28 cellular contexts compared by ENCODE assay signal in genomic region chr1:170676628-170677027, GRCh38. TPM values are rescaled to one million over a fixed set of nuclear protein-coding genes. Genes with fewer than 3 reads are reported as not detected.
A peak's percentile ranks its signal among the peaks of the same experiment; 100 is the strongest.
DNase-seq lines count a peak whose midpoint lies in the region; FAIRE-seq and TF ChIP-seq lines count a peak whose summit lies in the region.
"Had no signal": no experiment of that assay in that cellular context is flagged by ENCODE, and none has a peak within 500 bp of the region (broad histone marks: within the 10 kb centered on the region; RNA-seq: fewer than 3 reads in every experiment).

No MANE protein-coding gene starts in this region.

- H3K4me2 ChIP-seq in astrocyte (ENCODE audit: low read length) (no peak overlapping the region), hepatocyte (peak overlapping the region; percentile 7)

- H3K36me3 ChIP-seq in astrocyte (ENCODE audit: insufficient read depth, low read length) (no peaks in the 10 kb centered on the region), hepatocyte (replicated peaks; ENCODE audit: insufficient read depth, low read depth) (no peaks in the 10 kb centered on the region), suprapubic skin (no peaks in the 10 kb centered on the region)
- H3K36me3 ChIP-seq: thyroid gland had no signal

- TF ChIP-seq POLR2A in suprapubic skin (IDR thresholded peaks at IDR 0.05), result no peak

- FAIRE-seq in astrocyte (lab: Jason Lieb, UNC), result no peak
- FAIRE-seq: frontal cortex, GM12891, K562 had no signal

- H3K27me3 ChIP-seq in astrocyte (ENCODE audit: insufficient read depth, low read length) (no peaks in the 10 kb centered on the region), hepatocyte (peaks cover 19% of the 10 kb centered on the region), suprapubic skin (no peaks in the 10 kb centered on the region)
- H3K27me3 ChIP-seq: thyroid gland had no signal

- no peak overlapping the region for H3K4me3 Mint-ChIP-seq in astrocyte (ENCODE audit: unreplicated experiment)
- H3K4me3 Mint-ChIP-seq: activated CD4-positive, alpha-beta T cell treated with anti-CD3 and anti-CD28 coated beads, Interleukin-2, amount 10 ng/mL, durations not matched to agents 7 days and 5 days; activated T-cell treated with anti-CD3 and anti-CD28 coated beads, Interleukin-2, amount 50 U/mL, for 4 hours; immature natural killer cell; stimulated activated naive CD8-positive, alpha-beta T cell treated with anti-CD3 and anti-CD28 coated beads, Interleukin-15, Interleukin-2, amounts not matched to agents 100 ng/mL and 50 ng/mL, for 24 hours had no signal

- no peak for TF ChIP-seq CTCF in astrocyte (IDR thresholded peaks at IDR 0.05; ENCODE audit: insufficient read depth, low read depth, low read length)
- TF ChIP-seq CTCF in hepatocyte (IDR thresholded peaks at IDR 0.05; ENCODE audit: poor library complexity), result no peak
- no peak for TF ChIP-seq CTCF in suprapubic skin (IDR thresholded peaks at IDR 0.05)

- H3K27me3 Mint-ChIP-seq in astrocyte (ENCODE audit: low read depth, unreplicated experiment), result peaks cover 25% of the 10 kb centered on the region

- H3K36me3 Mint-ChIP-seq in astrocyte (ENCODE audit: low read depth, unreplicated experiment), result no peaks in the 10 kb centered on the region
- H3K36me3 Mint-ChIP-seq: brain, CD14-positive monocyte, immature natural killer cell had no signal

- peaks cover 98% of the 10 kb centered on the region for H3K79me2 ChIP-seq in astrocyte (ENCODE audit: insufficient read depth, low read length)
- H3K79me2 ChIP-seq in hepatocyte, result peaks cover 74% of the 10 kb centered on the region

- peaks cover 9% of the 10 kb centered on the region for H3K4me1 ChIP-seq in astrocyte (ENCODE audit: insufficient read depth, low read length)
- no peaks in the 10 kb centered on the region for H3K4me1 ChIP-seq in hepatocyte (ENCODE audit: insufficient read depth)
- peaks cover 23% of the 10 kb centered on the region for H3K4me1 ChIP-seq in suprapubic skin
- H3K4me1 ChIP-seq: thyroid gland had no signal

- no peak for TF ChIP-seq EP300 in suprapubic skin (IDR thresholded peaks at IDR 0.05)

- no peaks in the 10 kb centered on the region for H3K9me3 Mint-ChIP-seq in astrocyte (ENCODE audit: unreplicated experiment)
- H3K9me3 Mint-ChIP-seq: activated CD4-positive, alpha-beta T cell treated with anti-CD3 and anti-CD28 coated beads, Interleukin-2, amount 10 ng/mL, durations not matched to agents 7 days and 5 days; activated T-cell treated with anti-CD3 and anti-CD28 coated beads, Interleukin-2, amount 50 U/mL, for 4 hours; brain; stimulated activated naive CD8-positive, alpha-beta T cell treated with anti-CD3 and anti-CD28 coated beads, Interleukin-15, Interleukin-2, amounts not matched to agents 100 ng/mL and 50 ng/mL, for 24 hours had no signal

- DNase-seq in EL (peak; percentile 77), astrocyte (ENCODE audit: low read depth) (peak; percentile 62), hepatocyte (ENCODE audit: low spot score) (no peak), suprapubic skin (ENCODE audit: low spot score in 2 of 2) (no peak), DMS53 (lab: John Stamatoyannopoulos, UW) (no peak), GM19240 (ENCODE audit: insufficient read length, low spot score) (no peak), mesenteric fat pad (ENCODE audit: low spot score) (no peak)
- DNase-seq: activated CD4-positive, alpha-beta T cell treated with anti-CD3 and anti-CD28 coated beads, Interleukin-2, amount 10 ng/mL, durations not matched to agents 7 days and 5 days; activated gamma-delta T cell treated with Interleukin-2 at 50 U/mL for 16 hours; activated T-cell treated with anti-CD3 and anti-CD28 coated beads, Interleukin-2, amount 50 U/mL, for 4 hours; effector CD4-positive, alpha-beta T cell; hippocampal formation; immature natural killer cell; mesendoderm; NCI-H1105; NCI-H187 treated with DMSO at 0.1 percent for 48 hours; NCI-H2171 treated with DMSO at 0.1 percent for 48 hours; NCI-H510A treated with DMSO at 0.1 percent for 48 hours; T1000; thyroid gland had no signal

- H2AFZ ChIP-seq in astrocyte (ENCODE audit: low read depth, low read length), result no peak overlapping the region
- H2AFZ ChIP-seq in hepatocyte, result no peak overlapping the region

- no peaks in the 10 kb centered on the region for H3K9me2 ChIP-seq in hepatocyte (replicated peaks; ENCODE audit: insufficient read depth)

- H3K4me1 Mint-ChIP-seq in astrocyte (ENCODE audit: low read depth, unreplicated experiment), result no peaks in the 10 kb centered on the region
- H3K4me1 Mint-ChIP-seq: activated CD4-positive, alpha-beta T cell treated with anti-CD3 and anti-CD28 coated beads, Interleukin-2, amount 10 ng/mL, durations not matched to agents 7 days and 5 days; CD14-positive monocyte; immature natural killer cell had no signal

- no peak overlapping the region for H3K4me3 ChIP-seq in astrocyte (ENCODE audit: insufficient read depth, low read depth, low read length)
- H3K4me3 ChIP-seq in hepatocyte, result no peak overlapping the region
- no peak overlapping the region for H3K4me3 ChIP-seq in suprapubic skin
- H3K4me3 ChIP-seq: K562, thyroid gland had no signal

- H4K20me1 ChIP-seq in astrocyte (ENCODE audit: insufficient read depth, low read length) (peaks cover 5% of the 10 kb centered on the region), hepatocyte (ENCODE audit: insufficient read depth, poor library complexity, severe bottlenecking) (peaks cover 19% of the 10 kb centered on the region)

- no peaks in the 10 kb centered on the region for H3K9me3 ChIP-seq in astrocyte (ENCODE audit: insufficient read depth, low read depth, low read length)
- no peaks in the 10 kb centered on the region for H3K9me3 ChIP-seq in hepatocyte (ENCODE audit: low read depth)
- H3K9me3 ChIP-seq in suprapubic skin, result no peaks in the 10 kb centered on the region
- H3K9me3 ChIP-seq: thyroid gland had no signal

- no peak overlapping the region for H3K27ac Mint-ChIP-seq in astrocyte (ENCODE audit: unreplicated experiment)
- H3K27ac Mint-ChIP-seq: activated CD4-positive, alpha-beta T cell treated with anti-CD3 and anti-CD28 coated beads, Interleukin-2, amount 10 ng/mL, durations not matched to agents 7 days and 5 days; immature natural killer cell; stimulated activated naive CD8-positive, alpha-beta T cell treated with anti-CD3 and anti-CD28 coated beads, Interleukin-15, Interleukin-2, amounts not matched to agents 100 ng/mL and 50 ng/mL, for 24 hours had no signal

- H3K27ac ChIP-seq in astrocyte (ENCODE audit: low read depth, low read length), result no peak overlapping the region
- H3K27ac ChIP-seq in hepatocyte, result no peak overlapping the region
- H3K27ac ChIP-seq in suprapubic skin, result peak overlapping the region; percentile 34
- H3K27ac ChIP-seq: epithelial cell of prostate had no signal

- no peak overlapping the region for H3K9ac ChIP-seq in astrocyte (ENCODE audit: low read length)

RNA-seq across cellular contexts. Expression of gene PRRX1, which starts 12.7 kb away (rescaled TPM):
- total RNA-seq in astrocyte, result 1.3 and 2.6 TPM in 2 replicates
- 41.5 and 42.3 TPM in 2 replicates for total RNA-seq in hepatocyte
- polyA plus RNA-seq in hepatocyte, result 9.8 and 11.0 TPM in 2 replicates
- 10 to 100 TPM; 14.7 to 32.5 (median 23.5) TPM for total RNA-seq in suprapubic skin
- total RNA-seq in mesenteric fat pad, result 46.2 TPM
- total RNA-seq: activated CD4-positive, alpha-beta T cell treated with anti-CD3 and anti-CD28 coated beads, Interleukin-2, amount 10 ng/mL, durations not matched to agents 7 days and 5 days; activated T-cell treated with anti-CD3 and anti-CD28 coated beads, Interleukin-2, amount 50 U/mL, for 4 hours; HT-29; K562 had no signal
- polyA plus RNA-seq: CD14-positive monocyte, immature natural killer cell, K562 had no signal

Comparison
In these comparisons a context has a peak if more than half of its experiments do, and no peak if none do; other contexts are left out.
1. DNase-seq: peak in EL (single experiment) and astrocyte (single experiment); none in hepatocyte (single experiment), suprapubic skin (0 of 2), DMS53 (single experiment), GM19240 (single experiment) and mesenteric fat pad (single experiment).